In the genomic region with DNA sequence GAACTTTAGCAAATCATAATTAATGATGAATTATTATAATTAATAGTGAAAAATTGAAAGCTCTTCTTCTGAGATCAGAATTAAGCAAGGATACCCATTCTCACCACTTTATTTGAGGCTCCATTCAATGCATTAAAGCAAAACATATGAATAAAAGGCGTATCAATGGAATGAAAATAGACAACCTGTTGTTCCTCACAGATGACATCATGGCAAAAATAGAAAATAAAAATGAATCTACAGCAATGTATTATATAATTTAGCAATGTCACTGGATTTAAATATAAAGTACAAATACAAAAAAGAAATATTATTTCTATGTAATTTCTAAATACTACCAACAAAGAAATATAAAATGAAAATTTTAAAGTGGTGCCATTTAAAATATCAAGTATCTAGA, we compare ENCODE assay signal across 29 cellular contexts.
"Had no signal": no experiment of that assay in that cellular context is flagged by ENCODE, and none has a peak within 500 bp of the region (broad histone marks: within the 10 kb centered on the region; RNA-seq: fewer than 3 reads in every experiment).

No MANE protein-coding gene starts in this region.

- H3K27ac ChIP-seq: stomach, suprapubic skin, testis, thoracic aorta, thyroid gland, tibial artery, tibial nerve, transverse colon, upper lobe of left lung, upper lobe of right lung, uterus, vagina had no signal

- H3K36me3 Mint-ChIP-seq: stimulated activated effector memory CD8-positive, alpha-beta T cell treated with anti-CD3 and anti-CD28 coated beads, Interleukin-12 subunit alpha, Interleukin-12 subunit beta, amount 100 ng/mL, for 72 hours; stimulated activated memory B cell treated with anti-CD40 and anti-IgM and Interleukin-4, amounts not matched to agents 10 μg/mL and 1 μg/mL and 100 μg/mL, for 72 hours; type B pancreatic cell had no signal

- H3K27me3 ChIP-seq: testis, thyroid gland, tibial nerve, upper lobe of left lung, vagina had no signal

- ATAC-seq: stimulated activated effector memory CD8-positive, alpha-beta T cell treated with anti-CD3 and anti-CD28 coated beads, Interleukin-12 subunit alpha, Interleukin-12 subunit beta, amount 100 ng/mL, for 72 hours; stimulated activated naive B cell treated with anti-CD40 and anti-IgM and Interleukin-4, amounts not matched to agents 10 μg/mL and 1 μg/mL and 100 μg/mL, for 72 hours; stimulated activated naive CD8-positive, alpha-beta T cell treated with anti-CD3 and anti-CD28 coated beads, Interleukin-15, amount 100 ng/mL, for 72 hours; stimulated activated naive CD8-positive, alpha-beta T cell treated with anti-CD3 and anti-CD28 coated beads, Interleukin-15, Interleukin-2, amounts not matched to agents 100 U/mL and 50 U/mL, for 24 hours; upper lobe of right lung had no signal

- DNase-seq: stimulated activated CD4-positive, alpha-beta T cell treated with anti-CD3 and anti-CD28 coated beads, Interleukin-2, amount 100 ng/mL, for 48 hours; stimulated activated CD4-positive, alpha-beta T cell treated with anti-CD3 and anti-CD28 coated beads, Interleukin-4, amount 100 ng/mL, for 1 hour; stimulated activated CD4-positive, alpha-beta T cell treated with anti-CD3 and anti-CD28 coated beads, Interleukin-4, amount 100 ng/mL, for 24 hours; stimulated activated CD4-positive, alpha-beta T cell treated with anti-CD3 and anti-CD28 coated beads, Interleukin-4, amount 100 ng/mL, for 4 hours; stimulated activated CD8-positive, alpha-beta memory T cell treated with anti-CD3 and anti-CD28 coated beads, Interleukin-4, amount 100 ng/mL, for 48 hours; stimulated activated naive B cell treated with anti-CD40 and anti-IgM and Interleukin-4, amounts not matched to agents 10 μg/mL and 1 μg/mL and 100 μg/mL, for 72 hours; stimulated activated naive CD4-positive, alpha-beta T cell; stimulated activated naive CD4-positive, alpha-beta T cell treated with Interleukin-2 at 50 U/mL for 16 hours; stimulated activated naive CD8-positive, alpha-beta T cell treated with anti-CD3 and anti-CD28 coated beads, Interleukin-15, amount 100 ng/mL, for 72 hours; stimulated activated naive CD8-positive, alpha-beta T cell treated with anti-CD3 and anti-CD28 coated beads, Interleukin-15, Interleukin-2, amounts not matched to agents 100 U/mL and 50 U/mL, for 24 hours; stomach; substantia nigra; testis; thyroid gland; tibial artery; transverse colon; trophoblast cell; upper lobe of left lung; upper lobe of right lung; uterus had no signal

- H3K36me3 ChIP-seq: stomach, suprapubic skin, thoracic aorta, thyroid gland, tibial artery, tibial nerve, transverse colon, upper lobe of left lung, upper lobe of right lung, uterus, vagina had no signal

- H3K4me3 ChIP-seq: stomach, suprapubic skin, testis, thoracic aorta, thyroid gland, tibial artery, tibial nerve, transverse colon, upper lobe of left lung, upper lobe of right lung, uterus, vagina had no signal

- H3K9me3 Mint-ChIP-seq: stimulated activated effector memory CD8-positive, alpha-beta T cell treated with anti-CD3 and anti-CD28 coated beads, Interleukin-12 subunit alpha, Interleukin-12 subunit beta, amount 100 ng/mL, for 72 hours; stimulated activated naive CD8-positive, alpha-beta T cell treated with anti-CD3 and anti-CD28 coated beads, Interleukin-15, amount 100 ng/mL, for 72 hours; stimulated activated naive CD8-positive, alpha-beta T cell treated with anti-CD3 and anti-CD28 coated beads, Interleukin-15, Interleukin-2, amounts not matched to agents 100 ng/mL and 50 ng/mL, for 24 hours; type B pancreatic cell had no signal

- H3K9me3 ChIP-seq: suprapubic skin, testis, thoracic aorta, thyroid gland, tibial artery, tibial nerve, transverse colon, upper lobe of left lung, upper lobe of right lung, uterus, vagina had no signal

- FAIRE-seq: urothelium cell line had no signal

- H3K4me3 Mint-ChIP-seq: stimulated activated effector memory CD8-positive, alpha-beta T cell treated with anti-CD3 and anti-CD28 coated beads, Interleukin-12 subunit alpha, Interleukin-12 subunit beta, amount 100 ng/mL, for 72 hours; stimulated activated memory B cell treated with anti-CD40 and anti-IgM and Interleukin-4, amounts not matched to agents 10 μg/mL and 1 μg/mL and 100 μg/mL, for 72 hours; stimulated activated naive B cell treated with anti-CD40 and anti-IgM and Interleukin-4, amounts not matched to agents 10 μg/mL and 1 μg/mL and 100 μg/mL, for 72 hours; stimulated activated naive CD8-positive, alpha-beta T cell treated with anti-CD3 and anti-CD28 coated beads, Interleukin-15, amount 100 ng/mL, for 72 hours; stimulated activated naive CD8-positive, alpha-beta T cell treated with anti-CD3 and anti-CD28 coated beads, Interleukin-15, Interleukin-2, amounts not matched to agents 100 ng/mL and 50 ng/mL, for 24 hours; type B pancreatic cell had no signal

- H3K27ac Mint-ChIP-seq: stimulated activated effector memory CD8-positive, alpha-beta T cell treated with anti-CD3 and anti-CD28 coated beads, Interleukin-12 subunit alpha, Interleukin-12 subunit beta, amount 100 ng/mL, for 72 hours; stimulated activated memory B cell treated with anti-CD40 and anti-IgM and Interleukin-4, amounts not matched to agents 10 μg/mL and 1 μg/mL and 100 μg/mL, for 72 hours; stimulated activated naive B cell treated with anti-CD40 and anti-IgM and Interleukin-4, amounts not matched to agents 10 μg/mL and 1 μg/mL and 100 μg/mL, for 72 hours; stimulated activated naive CD8-positive, alpha-beta T cell treated with anti-CD3 and anti-CD28 coated beads, Interleukin-15, amount 100 ng/mL, for 72 hours; stimulated activated naive CD8-positive, alpha-beta T cell treated with anti-CD3 and anti-CD28 coated beads, Interleukin-15, Interleukin-2, amounts not matched to agents 100 ng/mL and 50 ng/mL, for 24 hours; type B pancreatic cell had no signal

- H3K4me1 Mint-ChIP-seq: stimulated activated effector memory CD8-positive, alpha-beta T cell treated with anti-CD3 and anti-CD28 coated beads, Interleukin-12 subunit alpha, Interleukin-12 subunit beta, amount 100 ng/mL, for 72 hours; stimulated activated memory B cell treated with anti-CD40 and anti-IgM and Interleukin-4, amounts not matched to agents 10 μg/mL and 1 μg/mL and 100 μg/mL, for 72 hours; stimulated activated naive B cell treated with anti-CD40 and anti-IgM and Interleukin-4, amounts not matched to agents 10 μg/mL and 1 μg/mL and 100 μg/mL, for 72 hours; stimulated activated naive CD8-positive, alpha-beta T cell treated with anti-CD3 and anti-CD28 coated beads, Interleukin-15, amount 100 ng/mL, for 72 hours had no signal

- H3K4me1 ChIP-seq: stomach, suprapubic skin, testis, thyroid gland, tibial artery, tibial nerve, transverse colon, upper lobe of left lung, upper lobe of right lung, uterus, vagina had no signal
